In genomic region chr11:10996678-10997077, GRCh38 we compare ENCODE assay signal across 11 cellular contexts.
"Had no signal": no experiment of that assay in that cellular context is flagged by ENCODE, and none has a peak within 500 bp of the region (broad histone marks: within the 10 kb centered on the region; RNA-seq: fewer than 3 reads in every experiment).

No MANE protein-coding gene starts in this region.

- H3K4me3 ChIP-seq: GM23248, GM23338, HAP-1 had no signal

- H2AFZ ChIP-seq: GM23248, GM23338 had no signal

- H3K27ac ChIP-seq: GM23248 had no signal

- H3K36me3 ChIP-seq: HAP-1 had no signal

- H3K9me3 ChIP-seq: HAP-1 had no signal

- H3K9ac ChIP-seq: GM23248 had no signal

- H3K4me2 ChIP-seq: GM23338 had no signal

- FAIRE-seq: H1, H54 had no signal

- DNase-seq: GM23248, GOT3, H7, H9, HCEC 1CT, HFFc6 had no signal

- ATAC-seq: GM23338, HCT116 had no signal
